1 cellular context compared by ENCODE assay signal in the genomic region with DNA sequence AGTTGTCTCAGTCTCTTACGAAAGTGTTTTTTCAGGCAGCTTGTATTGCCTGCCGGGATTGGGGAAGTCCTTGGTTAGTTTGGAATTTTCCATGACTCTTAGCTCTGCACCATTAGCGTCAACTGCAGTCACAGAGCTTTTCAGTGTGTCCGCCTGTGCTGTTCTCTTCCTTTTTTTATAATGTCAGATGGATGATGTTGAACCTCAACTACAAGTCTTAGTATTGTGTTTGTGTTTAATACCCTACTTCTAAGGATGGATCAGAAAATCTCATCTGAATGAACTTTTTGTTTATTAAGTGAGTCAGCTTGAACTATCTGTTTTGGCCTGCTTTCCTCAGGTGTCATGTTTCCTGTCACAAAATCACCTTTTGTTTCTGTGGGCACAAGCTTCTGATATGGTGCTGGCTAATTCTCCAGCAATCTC.
TF ChIP-seq lines count a peak whose summit lies in the region.

No MANE protein-coding gene starts in this region.

TF ChIP-seq in HepG2, 621 proteins besides CTCF, POLR2A, EP300 and RAD21 (continued from another document and continues in another):
- TF ChIP-seq, protein P1, sequence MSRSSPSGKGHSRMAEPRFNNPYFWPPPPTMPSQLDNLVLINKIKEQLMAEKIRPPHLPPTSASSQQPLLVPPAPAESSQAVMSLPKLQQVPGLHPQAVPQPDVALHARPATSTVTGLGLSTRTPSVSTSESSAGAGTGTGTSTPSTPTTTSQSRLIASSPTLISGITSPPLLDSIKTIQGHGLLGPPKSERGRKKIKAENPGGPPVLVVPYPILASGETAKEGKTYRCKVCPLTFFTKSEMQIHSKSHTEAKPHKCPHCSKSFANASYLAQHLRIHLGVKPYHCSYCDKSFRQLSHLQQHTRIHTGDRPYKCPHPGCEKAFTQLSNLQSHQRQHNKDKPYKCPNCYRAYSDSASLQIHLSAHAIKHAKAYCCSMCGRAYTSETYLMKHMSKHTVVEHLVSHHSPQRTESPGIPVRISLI (CRISPR knock-in tag; IDR thresholded peaks at IDR 0.05; ENCODE audit: borderline replicate concordance) = 0 out of 2 replicates have a peak, but pooled peaks have one; percentile 11
- TF ChIP-seq MXD4 (CRISPR knock-in tag; IDR thresholded peaks at IDR 0.05) (no peak), ARID2 (CRISPR knock-in tag; IDR thresholded peaks at IDR 0.05; ENCODE audit: borderline replicate concordance) (no peak), CAMTA2 (CRISPR knock-in tag; IDR thresholded peaks at IDR 0.05; ENCODE audit: borderline replicate concordance) (no peak), FOXA1 (IDR thresholded peaks at IDR 0.05) (no peak), FOXA1 (CRISPR knock-in tag; IDR thresholded peaks at IDR 0.05) (no peak), ZNF558 (CRISPR knock-in tag; IDR thresholded peaks at IDR 0.05; ENCODE audit: borderline replicate concordance) (no peak), ZNF274 (CRISPR knock-in tag; IDR thresholded peaks at IDR 0.05) (no peak), ZNF350 (CRISPR knock-in tag; IDR thresholded peaks at IDR 0.05; ENCODE audit: borderline replicate concordance, low read depth) (no peak), RFX3 (CRISPR knock-in tag; IDR thresholded peaks at IDR 0.05) (no peak), KMT2A (CRISPR knock-in tag; IDR thresholded peaks at IDR 0.05) (peak; percentile 28; the same call in 1 of the 2 replicates), SOX6 (IDR thresholded peaks at IDR 0.05) (no peak), SOX6 (CRISPR knock-in tag; IDR thresholded peaks at IDR 0.05) (peak; percentile 74), CREM (IDR thresholded peaks at IDR 0.05) (peak; percentile 26; the same call in 1 of the 2 replicates), CREM (CRISPR knock-in tag; IDR thresholded peaks at IDR 0.05) (no peak), MYC (CRISPR knock-in tag; IDR thresholded peaks at IDR 0.05; ENCODE audit: borderline replicate concordance) (no peak), TCF7 (IDR thresholded peaks at IDR 0.05; ENCODE audit: low read depth) (no peak), SOX5 (CRISPR knock-in tag; IDR thresholded peaks at IDR 0.05; ENCODE audit: borderline replicate concordance) (peak; percentile 68; the same call in 1 of the 2 replicates), ZNF607 (CRISPR knock-in tag; IDR thresholded peaks at IDR 0.05; ENCODE audit: borderline replicate concordance) (no peak), ASH2L (IDR thresholded peaks at IDR 0.05; ENCODE audit: insufficient read length, low read depth, low read length) (peak; percentile 30), ZNF790 (CRISPR knock-in tag; IDR thresholded peaks at IDR 0.05; ENCODE audit: borderline replicate concordance) (no peak), ZNF775 (CRISPR knock-in tag; IDR thresholded peaks at IDR 0.05; ENCODE audit: borderline replicate concordance) (no peak), CCAR2 (optimal IDR thresholded peaks at IDR 0.05; ENCODE audit: low read depth, low read length) (no peak), ZNF12 (CRISPR knock-in tag; IDR thresholded peaks at IDR 0.05) (no peak), ZKSCAN1 (IDR thresholded peaks at IDR 0.05; ENCODE audit: low read length) (no peak), SP4 (CRISPR knock-in tag; IDR thresholded peaks at IDR 0.05) (no peak), NFIC (IDR thresholded peaks at IDR 0.05; ENCODE audit: low read length) (no peak; the same call in 1 of the 2 replicates)
- TF ChIP-seq, protein P2, sequence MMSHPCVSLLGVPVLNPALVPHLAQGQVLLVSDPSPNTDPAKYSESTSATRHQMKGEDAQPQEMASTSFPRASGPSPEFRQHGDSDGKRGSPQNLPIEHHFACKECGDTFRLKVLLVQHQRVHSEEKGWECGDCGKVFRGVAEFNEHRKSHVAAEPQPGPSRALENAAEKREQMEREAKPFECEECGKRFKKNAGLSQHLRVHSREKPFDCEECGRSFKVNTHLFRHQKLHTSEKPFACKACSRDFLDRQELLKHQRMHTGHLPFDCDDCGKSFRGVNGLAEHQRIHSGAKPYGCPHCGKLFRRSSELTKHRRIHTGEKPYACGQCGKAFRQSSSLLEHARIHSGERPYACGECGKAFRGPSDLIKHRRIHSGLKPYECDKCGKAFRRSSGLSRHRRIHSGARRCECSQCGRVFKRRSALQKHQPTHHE (CRISPR knock-in tag; IDR thresholded peaks at IDR 0.05; ENCODE audit: borderline replicate concordance) = no peak
- TF ChIP-seq, protein P3, sequence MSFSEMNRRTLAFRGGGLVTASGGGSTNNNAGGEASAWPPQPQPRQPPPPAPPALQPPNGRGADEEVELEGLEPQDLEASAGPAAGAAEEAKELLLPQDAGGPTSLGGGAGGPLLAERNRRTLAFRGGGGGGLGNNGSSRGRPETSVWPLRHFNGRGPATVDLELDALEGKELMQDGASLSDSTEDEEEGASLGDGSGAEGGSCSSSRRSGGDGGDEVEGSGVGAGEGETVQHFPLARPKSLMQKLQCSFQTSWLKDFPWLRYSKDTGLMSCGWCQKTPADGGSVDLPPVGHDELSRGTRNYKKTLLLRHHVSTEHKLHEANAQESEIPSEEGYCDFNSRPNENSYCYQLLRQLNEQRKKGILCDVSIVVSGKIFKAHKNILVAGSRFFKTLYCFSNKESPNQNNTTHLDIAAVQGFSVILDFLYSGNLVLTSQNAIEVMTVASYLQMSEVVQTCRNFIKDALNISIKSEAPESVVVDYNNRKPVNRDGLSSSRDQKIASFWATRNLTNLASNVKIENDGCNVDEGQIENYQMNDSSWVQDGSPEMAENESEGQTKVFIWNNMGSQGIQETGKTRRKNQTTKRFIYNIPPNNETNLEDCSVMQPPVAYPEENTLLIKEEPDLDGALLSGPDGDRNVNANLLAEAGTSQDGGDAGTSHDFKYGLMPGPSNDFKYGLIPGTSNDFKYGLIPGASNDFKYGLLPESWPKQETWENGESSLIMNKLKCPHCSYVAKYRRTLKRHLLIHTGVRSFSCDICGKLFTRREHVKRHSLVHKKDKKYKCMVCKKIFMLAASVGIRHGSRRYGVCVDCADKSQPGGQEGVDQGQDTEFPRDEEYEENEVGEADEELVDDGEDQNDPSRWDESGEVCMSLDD (CRISPR knock-in tag; IDR thresholded peaks at IDR 0.05; ENCODE audit: borderline replicate concordance) = no peak
- TF ChIP-seq, protein P4, sequence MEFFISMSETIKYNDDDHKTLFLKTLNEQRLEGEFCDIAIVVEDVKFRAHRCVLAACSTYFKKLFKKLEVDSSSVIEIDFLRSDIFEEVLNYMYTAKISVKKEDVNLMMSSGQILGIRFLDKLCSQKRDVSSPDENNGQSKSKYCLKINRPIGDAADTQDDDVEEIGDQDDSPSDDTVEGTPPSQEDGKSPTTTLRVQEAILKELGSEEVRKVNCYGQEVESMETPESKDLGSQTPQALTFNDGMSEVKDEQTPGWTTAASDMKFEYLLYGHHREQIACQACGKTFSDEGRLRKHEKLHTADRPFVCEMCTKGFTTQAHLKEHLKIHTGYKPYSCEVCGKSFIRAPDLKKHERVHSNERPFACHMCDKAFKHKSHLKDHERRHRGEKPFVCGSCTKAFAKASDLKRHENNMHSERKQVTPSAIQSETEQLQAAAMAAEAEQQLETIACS (CRISPR knock-in tag; IDR thresholded peaks at IDR 0.05) = no peak
- TF ChIP-seq, protein P5, sequence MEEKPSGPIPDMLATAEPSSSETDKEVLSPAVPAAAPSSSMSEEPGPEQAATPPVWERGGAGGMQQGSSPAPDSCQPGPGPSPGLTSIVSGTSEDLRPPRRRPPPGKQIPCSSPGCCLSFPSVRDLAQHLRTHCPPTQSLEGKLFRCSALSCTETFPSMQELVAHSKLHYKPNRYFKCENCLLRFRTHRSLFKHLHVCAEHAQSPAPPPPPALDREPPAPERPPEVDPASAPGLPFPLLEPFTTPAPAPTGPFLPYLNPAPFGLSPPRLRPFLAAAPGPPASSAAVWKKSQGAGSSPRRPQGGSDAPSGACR (CRISPR knock-in tag; IDR thresholded peaks at IDR 0.05) = no peak
- TF ChIP-seq, protein P6, sequence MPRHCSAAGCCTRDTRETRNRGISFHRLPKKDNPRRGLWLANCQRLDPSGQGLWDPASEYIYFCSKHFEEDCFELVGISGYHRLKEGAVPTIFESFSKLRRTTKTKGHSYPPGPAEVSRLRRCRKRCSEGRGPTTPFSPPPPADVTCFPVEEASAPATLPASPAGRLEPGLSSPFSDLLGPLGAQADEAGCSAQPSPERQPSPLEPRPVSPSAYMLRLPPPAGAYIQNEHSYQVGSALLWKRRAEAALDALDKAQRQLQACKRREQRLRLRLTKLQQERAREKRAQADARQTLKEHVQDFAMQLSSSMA (CRISPR knock-in tag; IDR thresholded peaks at IDR 0.05) = no peak
- TF ChIP-seq, protein P7, sequence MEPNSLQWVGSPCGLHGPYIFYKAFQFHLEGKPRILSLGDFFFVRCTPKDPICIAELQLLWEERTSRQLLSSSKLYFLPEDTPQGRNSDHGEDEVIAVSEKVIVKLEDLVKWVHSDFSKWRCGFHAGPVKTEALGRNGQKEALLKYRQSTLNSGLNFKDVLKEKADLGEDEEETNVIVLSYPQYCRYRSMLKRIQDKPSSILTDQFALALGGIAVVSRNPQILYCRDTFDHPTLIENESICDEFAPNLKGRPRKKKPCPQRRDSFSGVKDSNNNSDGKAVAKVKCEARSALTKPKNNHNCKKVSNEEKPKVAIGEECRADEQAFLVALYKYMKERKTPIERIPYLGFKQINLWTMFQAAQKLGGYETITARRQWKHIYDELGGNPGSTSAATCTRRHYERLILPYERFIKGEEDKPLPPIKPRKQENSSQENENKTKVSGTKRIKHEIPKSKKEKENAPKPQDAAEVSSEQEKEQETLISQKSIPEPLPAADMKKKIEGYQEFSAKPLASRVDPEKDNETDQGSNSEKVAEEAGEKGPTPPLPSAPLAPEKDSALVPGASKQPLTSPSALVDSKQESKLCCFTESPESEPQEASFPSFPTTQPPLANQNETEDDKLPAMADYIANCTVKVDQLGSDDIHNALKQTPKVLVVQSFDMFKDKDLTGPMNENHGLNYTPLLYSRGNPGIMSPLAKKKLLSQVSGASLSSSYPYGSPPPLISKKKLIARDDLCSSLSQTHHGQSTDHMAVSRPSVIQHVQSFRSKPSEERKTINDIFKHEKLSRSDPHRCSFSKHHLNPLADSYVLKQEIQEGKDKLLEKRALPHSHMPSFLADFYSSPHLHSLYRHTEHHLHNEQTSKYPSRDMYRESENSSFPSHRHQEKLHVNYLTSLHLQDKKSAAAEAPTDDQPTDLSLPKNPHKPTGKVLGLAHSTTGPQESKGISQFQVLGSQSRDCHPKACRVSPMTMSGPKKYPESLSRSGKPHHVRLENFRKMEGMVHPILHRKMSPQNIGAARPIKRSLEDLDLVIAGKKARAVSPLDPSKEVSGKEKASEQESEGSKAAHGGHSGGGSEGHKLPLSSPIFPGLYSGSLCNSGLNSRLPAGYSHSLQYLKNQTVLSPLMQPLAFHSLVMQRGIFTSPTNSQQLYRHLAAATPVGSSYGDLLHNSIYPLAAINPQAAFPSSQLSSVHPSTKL (CRISPR knock-in tag; IDR thresholded peaks at IDR 0.05) = peak; percentile 24; the same call in 1 of the 2 replicates
- TF ChIP-seq, protein P8, sequence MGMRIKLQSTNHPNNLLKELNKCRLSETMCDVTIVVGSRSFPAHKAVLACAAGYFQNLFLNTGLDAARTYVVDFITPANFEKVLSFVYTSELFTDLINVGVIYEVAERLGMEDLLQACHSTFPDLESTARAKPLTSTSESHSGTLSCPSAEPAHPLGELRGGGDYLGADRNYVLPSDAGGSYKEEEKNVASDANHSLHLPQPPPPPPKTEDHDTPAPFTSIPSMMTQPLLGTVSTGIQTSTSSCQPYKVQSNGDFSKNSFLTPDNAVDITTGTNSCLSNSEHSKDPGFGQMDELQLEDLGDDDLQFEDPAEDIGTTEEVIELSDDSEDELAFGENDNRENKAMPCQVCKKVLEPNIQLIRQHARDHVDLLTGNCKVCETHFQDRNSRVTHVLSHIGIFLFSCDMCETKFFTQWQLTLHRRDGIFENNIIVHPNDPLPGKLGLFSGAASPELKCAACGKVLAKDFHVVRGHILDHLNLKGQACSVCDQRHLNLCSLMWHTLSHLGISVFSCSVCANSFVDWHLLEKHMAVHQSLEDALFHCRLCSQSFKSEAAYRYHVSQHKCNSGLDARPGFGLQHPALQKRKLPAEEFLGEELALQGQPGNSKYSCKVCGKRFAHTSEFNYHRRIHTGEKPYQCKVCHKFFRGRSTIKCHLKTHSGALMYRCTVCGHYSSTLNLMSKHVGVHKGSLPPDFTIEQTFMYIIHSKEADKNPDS (CRISPR knock-in tag; IDR thresholded peaks at IDR 0.05) = no peak
- TF ChIP-seq, protein P9, sequence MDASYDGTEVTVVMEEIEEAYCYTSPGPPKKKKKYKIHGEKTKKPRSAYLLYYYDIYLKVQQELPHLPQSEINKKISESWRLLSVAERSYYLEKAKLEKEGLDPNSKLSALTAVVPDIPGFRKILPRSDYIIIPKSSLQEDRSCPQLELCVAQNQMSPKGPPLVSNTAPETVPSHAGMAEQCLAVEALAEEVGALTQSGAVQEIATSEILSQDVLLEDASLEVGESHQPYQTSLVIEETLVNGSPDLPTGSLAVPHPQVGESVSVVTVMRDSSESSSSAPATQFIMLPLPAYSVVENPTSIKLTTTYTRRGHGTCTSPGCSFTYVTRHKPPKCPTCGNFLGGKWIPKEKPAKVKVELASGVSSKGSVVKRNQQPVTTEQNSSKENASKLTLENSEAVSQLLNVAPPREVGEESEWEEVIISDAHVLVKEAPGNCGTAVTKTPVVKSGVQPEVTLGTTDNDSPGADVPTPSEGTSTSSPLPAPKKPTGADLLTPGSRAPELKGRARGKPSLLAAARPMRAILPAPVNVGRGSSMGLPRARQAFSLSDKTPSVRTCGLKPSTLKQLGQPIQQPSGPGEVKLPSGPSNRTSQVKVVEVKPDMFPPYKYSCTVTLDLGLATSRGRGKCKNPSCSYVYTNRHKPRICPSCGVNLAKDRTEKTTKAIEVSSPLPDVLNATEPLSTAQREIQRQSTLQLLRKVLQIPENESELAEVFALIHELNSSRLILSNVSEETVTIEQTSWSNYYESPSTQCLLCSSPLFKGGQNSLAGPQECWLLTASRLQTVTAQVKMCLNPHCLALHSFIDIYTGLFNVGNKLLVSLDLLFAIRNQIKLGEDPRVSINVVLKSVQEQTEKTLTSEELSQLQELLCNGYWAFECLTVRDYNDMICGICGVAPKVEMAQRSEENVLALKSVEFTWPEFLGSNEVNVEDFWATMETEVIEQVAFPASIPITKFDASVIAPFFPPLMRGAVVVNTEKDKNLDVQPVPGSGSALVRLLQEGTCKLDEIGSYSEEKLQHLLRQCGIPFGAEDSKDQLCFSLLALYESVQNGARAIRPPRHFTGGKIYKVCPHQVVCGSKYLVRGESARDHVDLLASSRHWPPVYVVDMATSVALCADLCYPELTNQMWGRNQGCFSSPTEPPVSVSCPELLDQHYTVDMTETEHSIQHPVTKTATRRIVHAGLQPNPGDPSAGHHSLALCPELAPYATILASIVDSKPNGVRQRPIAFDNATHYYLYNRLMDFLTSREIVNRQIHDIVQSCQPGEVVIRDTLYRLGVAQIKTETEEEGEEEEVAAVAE (CRISPR knock-in tag; IDR thresholded peaks at IDR 0.05; ENCODE audit: borderline replicate concordance) = no peak
- TF ChIP-seq, protein P10, sequence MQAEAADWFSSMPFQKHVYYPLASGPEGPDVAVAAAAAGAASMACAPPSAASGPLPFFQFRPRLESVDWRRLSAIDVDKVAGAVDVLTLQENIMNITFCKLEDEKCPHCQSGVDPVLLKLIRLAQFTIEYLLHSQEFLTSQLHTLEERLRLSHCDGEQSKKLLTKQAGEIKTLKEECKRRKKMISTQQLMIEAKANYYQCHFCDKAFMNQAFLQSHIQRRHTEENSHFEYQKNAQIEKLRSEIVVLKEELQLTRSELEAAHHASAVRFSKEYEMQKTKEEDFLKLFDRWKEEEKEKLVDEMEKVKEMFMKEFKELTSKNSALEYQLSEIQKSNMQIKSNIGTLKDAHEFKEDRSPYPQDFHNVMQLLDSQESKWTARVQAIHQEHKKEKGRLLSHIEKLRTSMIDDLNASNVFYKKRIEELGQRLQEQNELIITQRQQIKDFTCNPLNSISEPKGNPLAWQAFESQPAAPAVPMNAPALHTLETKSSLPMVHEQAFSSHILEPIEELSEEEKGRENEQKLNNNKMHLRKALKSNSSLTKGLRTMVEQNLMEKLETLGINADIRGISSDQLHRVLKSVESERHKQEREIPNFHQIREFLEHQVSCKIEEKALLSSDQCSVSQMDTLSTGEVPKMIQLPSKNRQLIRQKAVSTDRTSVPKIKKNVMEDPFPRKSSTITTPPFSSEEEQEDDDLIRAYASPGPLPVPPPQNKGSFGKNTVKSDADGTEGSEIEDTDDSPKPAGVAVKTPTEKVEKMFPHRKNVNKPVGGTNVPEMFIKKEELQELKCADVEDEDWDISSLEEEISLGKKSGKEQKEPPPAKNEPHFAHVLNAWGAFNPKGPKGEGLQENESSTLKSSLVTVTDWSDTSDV (CRISPR knock-in tag; IDR thresholded peaks at IDR 0.05) = no peak
